12 cellular contexts compared by ENCODE assay signal in the genomic region with DNA sequence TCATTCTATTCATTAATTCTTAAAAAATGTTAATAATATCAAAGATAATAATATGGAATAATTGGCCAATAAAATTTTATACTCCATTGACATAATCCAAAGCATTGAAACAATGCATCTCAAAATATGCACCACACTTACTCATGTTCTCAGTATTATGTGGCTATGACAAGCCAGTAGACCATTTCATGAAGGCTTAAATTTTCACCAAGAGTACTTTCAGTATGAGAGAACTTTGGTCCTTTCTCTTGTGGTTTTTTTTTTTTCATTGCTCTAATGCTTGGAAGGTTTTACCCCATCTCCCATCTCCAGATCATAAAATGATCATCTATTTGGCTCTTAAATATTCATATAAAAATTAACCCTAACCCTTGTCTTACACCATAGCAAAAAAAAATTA. TPM values are rescaled to one million over a fixed set of nuclear protein-coding genes. Genes with fewer than 3 reads are reported as not detected.
DNase-seq lines count a peak whose midpoint lies in the region; ATAC-seq and TF ChIP-seq lines count a peak whose summit lies in the region.
"Had no signal": no experiment of that assay in that cellular context is flagged by ENCODE, and none has a peak within 500 bp of the region (broad histone marks: within the 10 kb centered on the region; RNA-seq: fewer than 3 reads in every experiment).

No MANE protein-coding gene starts in this region.

- CTCF ChIA-PET in GM10248 (lab: Yijun Ruan, JAX) = no interaction called here

- peak; percentile 29 for DNase-seq in GM10248 (ENCODE audit: extremely low spot score)
- no peak for DNase-seq in central memory CD4-positive, alpha-beta T cell
- no peak for DNase-seq in activated T-helper 2 cell treated with anti-CD3 and anti-CD28 coated beads, Interferon-gamma antibody, Interleukin-2, Interleukin-4, amounts not matched to agents 10 μg/mL and 5 μg/mL and 100 μg/mL, durations not matched to agents 14 hours and 24 hours and 36 hours (ENCODE audit: low spot score)
- DNase-seq in midbrain (lab: John Stamatoyannopoulos, UW) = no peak
- no peak for DNase-seq in kidney glomerular epithelial cell (lab: John Stamatoyannopoulos, UW)
- DNase-seq: activated CD4-positive, alpha-beta memory T cell treated with anti-CD3 and anti-CD28 coated beads for 36 hours; PC-3 had no signal

- no peaks in the 10 kb centered on the region for H3K36me3 Mint-ChIP-seq in activated T-helper 2 cell treated with anti-CD3 and anti-CD28 coated beads, Interferon-gamma antibody, Interleukin-2, Interleukin-4, amounts not matched to agents 10 μg/mL and 5 μg/mL and 100 μg/mL, durations not matched to agents 14 hours and 24 hours and 36 hours (ENCODE audit: low read depth)

- H3K4me3 Mint-ChIP-seq in activated T-helper 2 cell treated with anti-CD3 and anti-CD28 coated beads, Interferon-gamma antibody, Interleukin-2, Interleukin-4, amounts not matched to agents 10 μg/mL and 5 μg/mL and 100 μg/mL, durations not matched to agents 14 hours and 24 hours and 36 hours (ENCODE audit: low read depth) = no peak overlapping the region
- H3K4me3 Mint-ChIP-seq: activated CD4-positive, alpha-beta memory T cell treated with anti-CD3 and anti-CD28 coated beads for 36 hours had no signal

- H3K9me3 Mint-ChIP-seq in activated T-helper 2 cell treated with anti-CD3 and anti-CD28 coated beads, Interferon-gamma antibody, Interleukin-2, Interleukin-4, amounts not matched to agents 10 μg/mL and 5 μg/mL and 100 μg/mL, durations not matched to agents 14 hours and 24 hours and 36 hours = no peaks in the 10 kb centered on the region

- ATAC-seq in GM18870 (IDR thresholded peaks at IDR 0.05; ENCODE audit: unreplicated experiment) (peak; percentile 98), GM21576 (IDR thresholded peaks at IDR 0.05; ENCODE audit: unreplicated experiment) (peak; percentile 88), HG03108 (IDR thresholded peaks at IDR 0.05; ENCODE audit: unreplicated experiment) (peak; percentile 90)
- ATAC-seq: PC-3, sciatic nerve had no signal

- POLR2A ChIA-PET in GM10248 (lab: Yijun Ruan, JAX) = no interaction called here

- TF ChIP-seq CTCF in GM10248 (IDR thresholded peaks at IDR 0.05; ENCODE audit: control extremely low read depth, extremely low read depth, low read depth, missing control alignments) = no peak

- no peak overlapping the region for H3K27ac Mint-ChIP-seq in activated T-helper 2 cell treated with anti-CD3 and anti-CD28 coated beads, Interferon-gamma antibody, Interleukin-2, Interleukin-4, amounts not matched to agents 10 μg/mL and 5 μg/mL and 100 μg/mL, durations not matched to agents 14 hours and 24 hours and 36 hours
- H3K27ac Mint-ChIP-seq: activated CD4-positive, alpha-beta memory T cell treated with anti-CD3 and anti-CD28 coated beads for 36 hours had no signal

- peaks cover 3% of the 10 kb centered on the region for H3K4me1 Mint-ChIP-seq in activated T-helper 2 cell treated with anti-CD3 and anti-CD28 coated beads, Interferon-gamma antibody, Interleukin-2, Interleukin-4, amounts not matched to agents 10 μg/mL and 5 μg/mL and 100 μg/mL, durations not matched to agents 14 hours and 24 hours and 36 hours (ENCODE audit: low read depth)

- no peaks in the 10 kb centered on the region for H3K27me3 Mint-ChIP-seq in activated T-helper 2 cell treated with anti-CD3 and anti-CD28 coated beads, Interferon-gamma antibody, Interleukin-2, Interleukin-4, amounts not matched to agents 10 μg/mL and 5 μg/mL and 100 μg/mL, durations not matched to agents 14 hours and 24 hours and 36 hours (ENCODE audit: low read depth)
- H3K27me3 Mint-ChIP-seq: activated CD4-positive, alpha-beta memory T cell treated with anti-CD3 and anti-CD28 coated beads for 36 hours had no signal

- intact Hi-C loops in activated T-helper 2 cell treated with anti-CD3 and anti-CD28 coated beads, Interferon-gamma antibody, Interleukin-2, Interleukin-4, amounts not matched to agents 10 μg/mL and 5 μg/mL and 100 μg/mL, durations not matched to agents 14 hours and 24 hours and 36 hours (cut with micrococcal nuclease) = no loop called here

RNA-seq across cellular contexts. Expression of a gene that starts 45.5 kb away (rescaled TPM):
- total RNA-seq in activated T-helper 2 cell treated with anti-CD3 and anti-CD28 coated beads, Interferon-gamma antibody, Interleukin-2, Interleukin-4, amounts not matched to agents 10 μg/mL and 5 μg/mL and 100 μg/mL, durations not matched to agents 14 hours and 24 hours and 36 hours = 3.0 and 4.8 TPM in 2 replicates
- total RNA-seq: MCF 10A, PC-3 had no signal
